ENCODE assay signal across 31 cellular contexts in the genomic region with DNA sequence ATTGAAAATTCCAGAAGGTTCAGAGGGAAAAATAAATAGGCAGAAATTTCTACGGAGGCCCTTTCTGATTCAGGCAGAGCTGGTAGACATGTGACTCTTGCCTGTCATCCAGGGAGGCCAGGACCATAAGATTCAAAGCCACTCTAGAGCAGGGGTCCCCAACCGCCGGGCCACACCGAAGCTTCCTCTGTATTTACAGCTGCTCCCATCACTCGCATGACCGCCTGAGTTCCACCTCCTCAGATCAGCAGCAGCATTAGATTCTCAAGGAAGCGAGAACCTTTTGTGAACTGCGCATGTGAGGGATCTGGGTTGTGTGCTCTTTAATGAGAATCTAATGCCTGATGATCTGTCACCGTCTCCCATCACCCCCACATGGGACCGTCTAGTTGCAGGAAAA.
"Had no signal": no experiment of that assay in that cellular context is flagged by ENCODE, and none has a peak within 500 bp of the region (broad histone marks: within the 10 kb centered on the region; RNA-seq: fewer than 3 reads in every experiment).

No MANE protein-coding gene starts in this region.

- H3K27ac ChIP-seq: ascending aorta, cardiac muscle cell had no signal

- DNase-seq: activated B cell treated with CpG ODN at 0.5 μM for 24 hours; activated CD4-positive, alpha-beta memory T cell treated with anti-CD3 and anti-CD28 coated beads for 36 hours; activated CD4-positive, alpha-beta T cell treated with anti-CD3 and anti-CD28 coated beads for 4 hours; activated CD4-positive, alpha-beta T cell treated with anti-CD3 and anti-CD28 coated beads, Interleukin-2, amount 10 ng/mL, durations not matched to agents 24 days and 14 days; activated CD4-positive, alpha-beta T cell treated with anti-CD3 and anti-CD28 coated beads, Interleukin-2, amount 50 U/mL, for 1 hour; activated CD4-positive, alpha-beta T cell treated with anti-CD3 and anti-CD28 coated beads, Interleukin-2, amount 50 U/mL, for 4 hours; activated CD4-positive, CD25-positive, alpha-beta regulatory T cell treated with anti-CD3 and anti-CD28 coated beads, Interleukin-2, amount 50 U/mL, for 72 hours; activated CD8-positive, alpha-beta memory T cell treated with anti-CD3 and anti-CD28 coated beads, Interleukin-2, amount 50 U/mL, for 4 hours; activated CD8-positive, alpha-beta T cell treated with anti-CD3 and anti-CD28 coated beads for 36 hours; activated effector memory CD4-positive, alpha-beta T cell treated with anti-CD3 and anti-CD28 coated beads, Interleukin-2, amount 50 U/mL, for 16 hours; activated gamma-delta T cell treated with Interleukin-2 at 50 U/mL for 16 hours; activated naive CD4-positive, alpha-beta T cell; activated naive CD4-positive, alpha-beta T cell treated with anti-CD3 and anti-CD28 coated beads for 36 hours; activated naive CD4-positive, alpha-beta T cell treated with anti-CD3 and anti-CD28 coated beads, Interleukin-2, amount 50 U/mL, for 16 hours; activated naive CD8-positive, alpha-beta T cell treated with anti-CD3 and anti-CD28 coated beads, Interleukin-2, amount 10 ng/mL, durations not matched to agents 7 days and 5 days; activated naive CD8-positive, alpha-beta T cell treated with anti-CD3 and anti-CD28 coated beads, Interleukin-2, amount 50 U/mL, for 24 hours; activated T-cell treated with anti-CD3 and anti-CD28 coated beads for 4 hours; activated T-cell treated with anti-CD3 and anti-CD28 coated beads, Interleukin-2, amount 50 U/mL, for 1 hour; activated T-cell treated with anti-CD3 and anti-CD28 coated beads, Interleukin-2, amount 50 U/mL, for 4 hours; activated T-cell treated with anti-CD3 and anti-CD28 coated beads, Interleukin-2, amount 50 U/mL, for 72 hours; amygdala; anterior cingulate cortex; caudate nucleus; cerebellar nuclear complex; T-helper 1 cell; T-helper 2 cell; T-helper 9 cell had no signal

- ATAC-seq: activated CD8-positive, alpha-beta T cell treated with anti-CD3 and anti-CD28 coated beads for 36 hours; activated naive CD4-positive, alpha-beta T cell treated with anti-CD3 and anti-CD28 coated beads, Interleukin-2, amount 50 U/mL, for 72 hours; activated naive CD8-positive, alpha-beta T cell treated with anti-CD3 and anti-CD28 coated beads, Interleukin-2, amount 50 U/mL, for 24 hours; activated T-cell treated with anti-CD3 and anti-CD28 coated beads, Interleukin-2, amount 50 U/mL, for 4 hours; activated T-cell treated with anti-CD3 and anti-CD28 coated beads, Interleukin-2, amount 50 U/mL, for 72 hours; activated T-helper 17 cell treated with anti-CD3 and anti-CD28 coated beads, Interleukin-2, amount 50 U/mL, for 72 hours had no signal

- H3K36me3 ChIP-seq: ascending aorta, cardiac muscle cell had no signal

- H3K9me3 ChIP-seq: ascending aorta had no signal

- H3K27me3 ChIP-seq: ascending aorta, cardiac muscle cell had no signal

- H3K4me1 ChIP-seq: ascending aorta had no signal

- H3K4me3 ChIP-seq: ascending aorta, cardiac muscle cell had no signal
